Comparison of ENCODE assay signal across 11 cellular contexts in the genomic region with DNA sequence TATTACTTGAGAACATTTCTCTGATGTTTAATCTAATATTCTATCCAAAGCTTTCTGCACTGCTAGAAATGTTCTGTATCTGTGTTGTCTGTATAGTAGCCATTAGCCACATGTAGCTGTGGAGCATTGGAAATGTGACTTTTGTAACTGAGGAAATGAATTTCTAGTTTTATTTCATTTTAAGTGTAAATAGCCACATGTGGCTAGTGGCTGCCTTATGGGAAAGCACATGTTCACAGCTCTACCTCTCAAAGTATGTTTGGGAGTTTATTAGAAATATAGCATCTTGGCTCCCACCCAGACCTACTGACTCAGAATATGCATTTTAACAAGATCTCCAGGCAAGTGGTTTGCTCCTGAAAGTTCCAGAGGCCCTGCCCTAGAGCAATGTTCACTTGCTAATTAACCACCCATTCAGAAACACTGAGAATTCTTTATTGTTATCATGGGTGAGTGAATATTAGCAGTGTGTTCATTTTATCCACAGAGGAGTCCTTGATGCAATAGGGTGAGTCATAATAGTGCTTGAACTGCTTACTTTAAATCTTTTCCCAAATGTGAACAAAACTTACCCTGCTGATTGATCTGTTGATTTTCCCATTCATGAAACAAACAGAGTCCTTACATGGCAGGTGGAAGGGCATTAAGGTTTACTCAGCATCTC.
DNase-seq lines count a peak whose midpoint lies in the region; ATAC-seq and TF ChIP-seq lines count a peak whose summit lies in the region.
"Had no signal": no experiment of that assay in that cellular context is flagged by ENCODE, and none has a peak within 500 bp of the region (broad histone marks: within the 10 kb centered on the region; RNA-seq: fewer than 3 reads in every experiment).

No MANE protein-coding gene starts in this region.

- H3K36me3 Mint-ChIP-seq in natural killer cell = no peaks in the 10 kb centered on the region

- H3K4me3 ChIP-seq in AG04449 (ENCODE audit: low read depth, low read length) (no peak overlapping the region), PC-3 (ENCODE audit: low read length) (no peak overlapping the region)
- H3K4me3 ChIP-seq: ascending aorta, Peyer's patch had no signal

- H3K9ac ChIP-seq in PC-3 (ENCODE audit: low read length) = no peak overlapping the region

- no peaks in the 10 kb centered on the region for H3K9me2 ChIP-seq in PC-3 (replicated peaks; ENCODE audit: low read length)

- H3K27me3 Mint-ChIP-seq in natural killer cell (ENCODE audit: low read depth in 2 of 2) = no peaks in the 10 kb centered on the region
- H3K27me3 Mint-ChIP-seq: activated CD4-positive, alpha-beta memory T cell treated with anti-CD3 and anti-CD28 coated beads, Interleukin-2, amount 10 ng/mL, durations not matched to agents 7 days and 5 days had no signal

- peaks cover 10% of the 10 kb centered on the region; the same call in 1 of the 2 replicates for H3K27me3 ChIP-seq in PC-3 (ENCODE audit: low read length)
- H3K27me3 ChIP-seq: ascending aorta, Peyer's patch had no signal

- H3K4me3 Mint-ChIP-seq in natural killer cell = no peak overlapping the region
- H3K4me3 Mint-ChIP-seq: activated CD4-positive, alpha-beta memory T cell treated with anti-CD3 and anti-CD28 coated beads, Interleukin-2, amount 10 ng/mL, durations not matched to agents 7 days and 5 days had no signal

- H2AFZ ChIP-seq in PC-3 (ENCODE audit: low read length) = no peak overlapping the region

- TF ChIP-seq CTCF in AG04449 (IDR thresholded peaks at IDR 0.05; ENCODE audit: insufficient read depth, low read length, missing control alignments) = no peak
- no peak for TF ChIP-seq CTCF in PC-3 (conservative IDR thresholded peaks at IDR 0.05; ENCODE audit: low read depth, low read length)
- TF ChIP-seq CTCF in natural killer cell (IDR thresholded peaks at IDR 0.05) = no peak
- no peak for TF ChIP-seq CTCF in GM13977 (IDR thresholded peaks at IDR 0.05; ENCODE audit: extremely low read depth, insufficient read depth, missing control alignments)

- no TSS peak for BruUV-seq in PC-3 (replicated peaks; lab: Mats Ljungman, UMichigan)

- no peaks in the 10 kb centered on the region for H3K36me3 ChIP-seq in PC-3 (ENCODE audit: low read depth, low read length)
- H3K36me3 ChIP-seq: ascending aorta, Peyer's patch had no signal

- intact Hi-C loops in PC-3 (cut with micrococcal nuclease) (no loop called here), natural killer cell (cut with micrococcal nuclease) (no loop called here)

- H4K20me1 ChIP-seq in PC-3 (ENCODE audit: low read length) = no peaks in the 10 kb centered on the region

- CTCF ChIA-PET in AG04449 (lab: Yijun Ruan, JAX) (interaction anchor here (0.7 to 3.0 kb wide), 3 partner anchors 25 to 477 kb away, joined by 3 to 12 read pairs (median 3); no protein-coding TSS in a partner anchor), PC-3 (lab: Charles Lee) (no interaction called here)

- no peaks in the 10 kb centered on the region for H3K9me3 Mint-ChIP-seq in natural killer cell
- H3K9me3 Mint-ChIP-seq: activated CD4-positive, alpha-beta memory T cell treated with anti-CD3 and anti-CD28 coated beads, Interleukin-2, amount 10 ng/mL, durations not matched to agents 7 days and 5 days had no signal

- H3K4me2 ChIP-seq in PC-3 (ENCODE audit: low read length) = no peak overlapping the region

- no peaks in the 10 kb centered on the region for H3F3A ChIP-seq in PC-3 (ENCODE audit: low read length, unreplicated experiment)

- DNase-seq in AG04449 (ENCODE audit: low read depth, low spot score) (peak; percentile 69), PC-3 (peak; percentile 12), fibroblast of peridontal ligament (ENCODE audit: extremely low read depth) (peak; percentile 79), HUDEP-2 (lab: John Stamatoyannopoulos, UW; ENCODE audit: unreplicated experiment in 76 of 76) (no peak), natural killer cell (no peak), GM13977 (ENCODE audit: low spot score) (no peak)
- DNase-seq: activated CD4-positive, alpha-beta memory T cell treated with anti-CD3 and anti-CD28 coated beads, Interleukin-2, amount 10 ng/mL, durations not matched to agents 7 days and 5 days; Peyer's patch had no signal

- H3K27ac ChIP-seq in PC-3 (ENCODE audit: low read length) = no peak overlapping the region
- H3K27ac ChIP-seq: ascending aorta, Peyer's patch had no signal

- in situ Hi-C loops in GM13977 (cut with MboI; ENCODE audit: low pct_unique_long_range_greater_than_20kb, low sequenced_read_pairs, unreplicated experiment) = no loop called here

- H3K9me3 ChIP-seq in PC-3 (ENCODE audit: low read length) = no peaks in the 10 kb centered on the region
- H3K9me3 ChIP-seq: ascending aorta, Peyer's patch had no signal

- ATAC-seq in GM18868 (IDR thresholded peaks at IDR 0.05; ENCODE audit: unreplicated experiment) (peak; percentile 75), PC-3 (peak; percentile 55), GM21515 (IDR thresholded peaks at IDR 0.05; ENCODE audit: unreplicated experiment) (no peak), natural killer cell (no peak)

- POLR2A ChIA-PET in AG04449 (lab: Yijun Ruan, JAX) (no interaction called here), PC-3 (lab: Charles Lee; ENCODE audit: unreplicated experiment) (no interaction called here)

- H3K79me2 ChIP-seq in PC-3 (ENCODE audit: low read length) = no peaks in the 10 kb centered on the region

- H3K4me1 Mint-ChIP-seq in natural killer cell = peaks cover 20 to 34% of the 10 kb centered on the region in 2 donors
- H3K4me1 Mint-ChIP-seq: activated CD4-positive, alpha-beta memory T cell treated with anti-CD3 and anti-CD28 coated beads, Interleukin-2, amount 10 ng/mL, durations not matched to agents 7 days and 5 days had no signal

- no peak overlapping the region for H3K27ac Mint-ChIP-seq in natural killer cell
- H3K27ac Mint-ChIP-seq: activated CD4-positive, alpha-beta memory T cell treated with anti-CD3 and anti-CD28 coated beads, Interleukin-2, amount 10 ng/mL, durations not matched to agents 7 days and 5 days had no signal

- H3K4me1 ChIP-seq in PC-3 (ENCODE audit: insufficient read depth, low read length) = no peaks in the 10 kb centered on the region
- H3K4me1 ChIP-seq: ascending aorta had no signal

Comparison
In these comparisons a context has a peak if more than half of its experiments do, and no peak if none do; other contexts are left out.
1. DNase-seq: peak in AG04449 (single experiment), PC-3 (single experiment) and fibroblast of peridontal ligament (single experiment); none in HUDEP-2 (0 of 76), natural killer cell (single experiment) and GM13977 (single experiment).
2. ATAC-seq: peak in GM18868 (single experiment) and PC-3 (single experiment); none in GM21515 (single experiment) and natural killer cell (0 of 3).